In the genomic region with DNA sequence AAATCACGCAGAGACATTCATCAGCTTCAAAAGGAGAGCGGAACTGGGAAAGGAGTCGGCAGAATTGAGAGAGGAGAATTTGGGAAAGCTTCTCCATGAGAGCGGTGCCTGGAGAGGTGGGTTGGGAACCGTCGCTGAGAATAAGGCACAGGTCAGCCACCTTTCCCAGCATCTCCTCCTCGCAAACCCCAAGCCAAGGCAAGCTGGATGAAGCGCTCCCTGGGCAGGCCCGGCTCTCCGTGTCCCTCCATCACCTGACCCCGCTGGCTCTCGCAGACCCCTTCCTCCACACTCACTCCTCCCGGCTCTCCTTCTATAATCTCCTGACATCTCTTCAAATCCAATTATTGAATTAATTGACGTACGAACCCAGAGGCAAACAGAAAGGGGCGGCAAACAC, we compare ENCODE assay signal across 1 cellular context.
TF ChIP-seq lines count a peak whose summit lies in the region.

No MANE protein-coding gene starts in this region.

TF ChIP-seq in SK-N-SH, 30 proteins besides CTCF, POLR2A, EP300 and RAD21 (continued from another document):
- TF ChIP-seq, protein P1, sequence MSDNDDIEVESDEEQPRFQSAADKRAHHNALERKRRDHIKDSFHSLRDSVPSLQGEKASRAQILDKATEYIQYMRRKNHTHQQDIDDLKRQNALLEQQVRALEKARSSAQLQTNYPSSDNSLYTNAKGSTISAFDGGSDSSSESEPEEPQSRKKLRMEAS (IDR thresholded peaks at IDR 0.05; ENCODE audit: low read depth) = no peak
- TF ChIP-seq, protein P2, sequence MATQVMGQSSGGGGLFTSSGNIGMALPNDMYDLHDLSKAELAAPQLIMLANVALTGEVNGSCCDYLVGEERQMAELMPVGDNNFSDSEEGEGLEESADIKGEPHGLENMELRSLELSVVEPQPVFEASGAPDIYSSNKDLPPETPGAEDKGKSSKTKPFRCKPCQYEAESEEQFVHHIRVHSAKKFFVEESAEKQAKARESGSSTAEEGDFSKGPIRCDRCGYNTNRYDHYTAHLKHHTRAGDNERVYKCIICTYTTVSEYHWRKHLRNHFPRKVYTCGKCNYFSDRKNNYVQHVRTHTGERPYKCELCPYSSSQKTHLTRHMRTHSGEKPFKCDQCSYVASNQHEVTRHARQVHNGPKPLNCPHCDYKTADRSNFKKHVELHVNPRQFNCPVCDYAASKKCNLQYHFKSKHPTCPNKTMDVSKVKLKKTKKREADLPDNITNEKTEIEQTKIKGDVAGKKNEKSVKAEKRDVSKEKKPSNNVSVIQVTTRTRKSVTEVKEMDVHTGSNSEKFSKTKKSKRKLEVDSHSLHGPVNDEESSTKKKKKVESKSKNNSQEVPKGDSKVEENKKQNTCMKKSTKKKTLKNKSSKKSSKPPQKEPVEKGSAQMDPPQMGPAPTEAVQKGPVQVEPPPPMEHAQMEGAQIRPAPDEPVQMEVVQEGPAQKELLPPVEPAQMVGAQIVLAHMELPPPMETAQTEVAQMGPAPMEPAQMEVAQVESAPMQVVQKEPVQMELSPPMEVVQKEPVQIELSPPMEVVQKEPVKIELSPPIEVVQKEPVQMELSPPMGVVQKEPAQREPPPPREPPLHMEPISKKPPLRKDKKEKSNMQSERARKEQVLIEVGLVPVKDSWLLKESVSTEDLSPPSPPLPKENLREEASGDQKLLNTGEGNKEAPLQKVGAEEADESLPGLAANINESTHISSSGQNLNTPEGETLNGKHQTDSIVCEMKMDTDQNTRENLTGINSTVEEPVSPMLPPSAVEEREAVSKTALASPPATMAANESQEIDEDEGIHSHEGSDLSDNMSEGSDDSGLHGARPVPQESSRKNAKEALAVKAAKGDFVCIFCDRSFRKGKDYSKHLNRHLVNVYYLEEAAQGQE (IDR thresholded peaks at IDR 0.05; ENCODE audit: low read depth, low read length) = no peak
- TF ChIP-seq ELF1 (IDR thresholded peaks at IDR 0.05) (no peak), YY1 (IDR thresholded peaks at IDR 0.05; ENCODE audit: low read depth) (no peak)
